In genomic region chr11:73312806-73313403, GRCh38 we compare ENCODE assay signal across 1 cellular context.
TF ChIP-seq lines count a peak whose summit lies in the region.

No MANE protein-coding gene starts in this region.

TF ChIP-seq in H1, 55 proteins besides CTCF, POLR2A, EP300 and RAD21 (continued from another document):
- no peak for TF ChIP-seq E2F6 (IDR thresholded peaks at IDR 0.05)
- TF ChIP-seq TAF7 (optimal IDR thresholded peaks at IDR 0.05; ENCODE audit: borderline replicate concordance, low read depth, low read length) = no peak
- TF ChIP-seq TAF1 (IDR thresholded peaks at IDR 0.05; ENCODE audit: low read depth, low read length) = no peak
- no peak for TF ChIP-seq JUN (IDR thresholded peaks at IDR 0.05; ENCODE audit: low read depth, low read length)
- no peak for TF ChIP-seq KDM5A (IDR thresholded peaks at IDR 0.05; ENCODE audit: low read length)
- TF ChIP-seq CREB1 (IDR thresholded peaks at IDR 0.05) = no peak
- no peak for TF ChIP-seq CHD7 (IDR thresholded peaks at IDR 0.05; ENCODE audit: insufficient replicate concordance, low read length)
- TF ChIP-seq GABPA (IDR thresholded peaks at IDR 0.05; ENCODE audit: borderline replicate concordance, insufficient read depth, low read length) = no peak
- TF ChIP-seq CHD2 (IDR thresholded peaks at IDR 0.05; ENCODE audit: low read length) = no peak
- TF ChIP-seq POU5F1 (IDR thresholded peaks at IDR 0.05; ENCODE audit: low read depth, low read length) = no peak
- no peak for TF ChIP-seq FOSL1 (IDR thresholded peaks at IDR 0.05; ENCODE audit: insufficient read depth, low read depth, low read length)
- TF ChIP-seq CEBPB (IDR thresholded peaks at IDR 0.05; ENCODE audit: low read depth, low read length) = no peak
- no peak for TF ChIP-seq EGR1 (IDR thresholded peaks at IDR 0.05; ENCODE audit: borderline replicate concordance, low read depth, low read length)
- TF ChIP-seq KDM4A (IDR thresholded peaks at IDR 0.05; ENCODE audit: low read depth, low read length, severe bottlenecking) = no peak
- TF ChIP-seq CTBP2 (IDR thresholded peaks at IDR 0.05; ENCODE audit: borderline replicate concordance, insufficient read depth, insufficient read length, low read length) = no peak
- TF ChIP-seq SP1 (IDR thresholded peaks at IDR 0.05; ENCODE audit: low read depth, low read length) = no peak
